In genomic region chr3:71140477-71140876, GRCh38 we compare ENCODE assay signal across 28 cellular contexts.
DNase-seq lines count a peak whose midpoint lies in the region; ATAC-seq, FAIRE-seq and TF ChIP-seq lines count a peak whose summit lies in the region.
"Had no signal": no experiment of that assay in that cellular context is flagged by ENCODE, and none has a peak within 500 bp of the region (broad histone marks: within the 10 kb centered on the region; RNA-seq: fewer than 3 reads in every experiment).

No MANE protein-coding gene starts in this region.

- peaks cover 29% of the 10 kb centered on the region for H3K36me3 Mint-ChIP-seq in activated naive CD4-positive, alpha-beta T cell treated with anti-CD3 and anti-CD28 coated beads, Interleukin-2, amount 50 U/mL, for 24 hours
- H3K36me3 Mint-ChIP-seq in activated naive CD8-positive, alpha-beta T cell treated with anti-CD3 and anti-CD28 coated beads, Interleukin-2, amount 50 U/mL, for 24 hours (ENCODE audit: low read depth): peaks cover 30% of the 10 kb centered on the region
- peaks cover under 1% of the 10 kb centered on the region in 2 donors for H3K36me3 Mint-ChIP-seq in naive B cell
- H3K36me3 Mint-ChIP-seq: natural killer cell treated with Interleukin-12 subunit alpha and Interleukin-12 subunit beta and Interleukin-15 and Interleukin-18, amount 100 ng/mL, for 72 hours had no signal

- TF ChIP-seq CTCF in esophagus squamous epithelium (IDR thresholded peaks at IDR 0.05): no peak

- H3K36me3 ChIP-seq in esophagus squamous epithelium: no peaks in the 10 kb centered on the region
- H3K36me3 ChIP-seq: BE2C, brain microvascular endothelial cell, Peyer's patch, SJCRH30, spleen, tibial nerve had no signal

- intact Hi-C loops in esophagus squamous epithelium (cut with DNase I): no loop called here

- DNase-seq in activated naive CD4-positive, alpha-beta T cell (lab: John Stamatoyannopoulos, UW): no peak
- no peak for DNase-seq in activated naive CD8-positive, alpha-beta T cell treated with anti-CD3 and anti-CD28 coated beads, Interleukin-2, amount 50 U/mL, for 24 hours
- DNase-seq in naive B cell (no peak), NCI-H187 treated with DMSO at 0.1 percent for 48 hours (lab: John Stamatoyannopoulos, UW) (no peak), urothelium cell line (ENCODE audit: low spot score) (no peak), esophagus squamous epithelium (lab: John Stamatoyannopoulos, UW) (no peak)
- no peak for DNase-seq in stimulated activated naive CD4-positive, alpha-beta T cell treated with Interleukin-2 at 50 U/mL for 16 hours (lab: John Stamatoyannopoulos, UW)
- DNase-seq: activated CD4-positive, alpha-beta T cell treated with anti-CD3 and anti-CD28 coated beads for 4 hours; BE2C; brain microvascular endothelial cell; effector CD8-positive, alpha-beta T cell; KBM-7; left cardiac atrium; MM.1S; NCI-H1417 treated with DMSO at 0.1 percent for 48 hours; Peyer's patch; SJCRH30; spleen; stimulated activated CD4-positive, alpha-beta T cell treated with anti-CD3 and anti-CD28 coated beads, Interleukin-2, amount 100 ng/mL, for 48 hours; stimulated activated naive CD4-positive, alpha-beta T cell; T-helper 1 cell had no signal

- H3K27ac ChIP-seq in esophagus squamous epithelium: peak overlapping the region in 2 of 4 donors; percentile 34 to 51
- H3K27ac ChIP-seq: brain microvascular endothelial cell, foreskin keratinocyte, SJCRH30, spleen, tibial nerve had no signal

- no peak overlapping the region for H3K4me3 Mint-ChIP-seq in activated naive CD4-positive, alpha-beta T cell treated with anti-CD3 and anti-CD28 coated beads, Interleukin-2, amount 50 U/mL, for 24 hours
- H3K4me3 Mint-ChIP-seq in activated naive CD8-positive, alpha-beta T cell treated with anti-CD3 and anti-CD28 coated beads, Interleukin-2, amount 50 U/mL, for 24 hours: no peak overlapping the region
- H3K4me3 Mint-ChIP-seq in naive B cell: no peak overlapping the region
- H3K4me3 Mint-ChIP-seq: activated T-helper 17 cell treated with anti-CD3 and anti-CD28 coated beads, Interleukin-2, amount 50 U/mL, for 72 hours; memory B cell; natural killer cell treated with Interleukin-12 subunit alpha and Interleukin-12 subunit beta and Interleukin-15 and Interleukin-18, amount 100 ng/mL, for 72 hours had no signal

- no peak for TF ChIP-seq POLR2A in esophagus squamous epithelium (IDR thresholded peaks at IDR 0.05)

- peak overlapping the region; percentile 91 for H3K27ac Mint-ChIP-seq in activated naive CD4-positive, alpha-beta T cell treated with anti-CD3 and anti-CD28 coated beads, Interleukin-2, amount 50 U/mL, for 24 hours
- peak overlapping the region; percentile 82 for H3K27ac Mint-ChIP-seq in activated naive CD8-positive, alpha-beta T cell treated with anti-CD3 and anti-CD28 coated beads, Interleukin-2, amount 50 U/mL, for 24 hours
- peak overlapping the region; percentile 7 to 90 (median 56) for H3K27ac Mint-ChIP-seq in naive B cell

- no peaks in the 10 kb centered on the region for H3K9me3 ChIP-seq in esophagus squamous epithelium
- H3K9me3 ChIP-seq: BE2C, Peyer's patch, SJCRH30, spleen, tibial nerve had no signal

- no peak overlapping the region for H3K4me3 ChIP-seq in esophagus squamous epithelium
- H3K4me3 ChIP-seq: GM12878, Peyer's patch, SJCRH30, spleen, tibial nerve had no signal

- H3K27me3 ChIP-seq in esophagus squamous epithelium: no peaks in the 10 kb centered on the region
- H3K27me3 ChIP-seq: BE2C, brain microvascular endothelial cell, foreskin keratinocyte, Peyer's patch, SJCRH30, spleen, tibial nerve had no signal

- H3K4me1 Mint-ChIP-seq in activated naive CD4-positive, alpha-beta T cell treated with anti-CD3 and anti-CD28 coated beads, Interleukin-2, amount 50 U/mL, for 24 hours: peaks cover 84% of the 10 kb centered on the region
- H3K4me1 Mint-ChIP-seq in activated naive CD8-positive, alpha-beta T cell treated with anti-CD3 and anti-CD28 coated beads, Interleukin-2, amount 50 U/mL, for 24 hours: peaks cover 69% of the 10 kb centered on the region
- H3K4me1 Mint-ChIP-seq in naive B cell: peaks cover 34 to 49% (median 42%) of the 10 kb centered on the region in 3 donors

- peaks cover 6% of the 10 kb centered on the region for H3K9me3 Mint-ChIP-seq in activated naive CD4-positive, alpha-beta T cell treated with anti-CD3 and anti-CD28 coated beads, Interleukin-2, amount 50 U/mL, for 24 hours
- H3K9me3 Mint-ChIP-seq in activated naive CD8-positive, alpha-beta T cell treated with anti-CD3 and anti-CD28 coated beads, Interleukin-2, amount 50 U/mL, for 24 hours: peaks cover 6% of the 10 kb centered on the region
- H3K9me3 Mint-ChIP-seq in naive B cell: peaks cover 0 to 2% (median 0%) of the 10 kb centered on the region in 7 donors
- H3K9me3 Mint-ChIP-seq: memory B cell had no signal

- H3K4me1 ChIP-seq in esophagus squamous epithelium: peaks cover 0 to 31% (median 3%) of the 10 kb centered on the region in 3 donors
- H3K4me1 ChIP-seq: BE2C, foreskin keratinocyte, SJCRH30 had no signal

- 94 to 100% methylated on average over 3 of the region's 3 CpGs for WGBS in esophagus squamous epithelium, 2 donors

- no peaks in the 10 kb centered on the region for H3K27me3 Mint-ChIP-seq in activated naive CD4-positive, alpha-beta T cell treated with anti-CD3 and anti-CD28 coated beads, Interleukin-2, amount 50 U/mL, for 24 hours
- no peaks in the 10 kb centered on the region for H3K27me3 Mint-ChIP-seq in activated naive CD8-positive, alpha-beta T cell treated with anti-CD3 and anti-CD28 coated beads, Interleukin-2, amount 50 U/mL, for 24 hours
- H3K27me3 Mint-ChIP-seq in naive B cell: no peaks in the 10 kb centered on the region
- H3K27me3 Mint-ChIP-seq: activated T-helper 17 cell treated with anti-CD3 and anti-CD28 coated beads, Interleukin-2, amount 50 U/mL, for 72 hours; memory B cell; natural killer cell treated with Interleukin-12 subunit alpha and Interleukin-12 subunit beta and Interleukin-15 and Interleukin-18, amount 100 ng/mL, for 72 hours had no signal

- ATAC-seq in activated naive CD8-positive, alpha-beta T cell treated with anti-CD3 and anti-CD28 coated beads, Interleukin-2, amount 50 U/mL, for 24 hours: no peak
- no peak for ATAC-seq in naive B cell (ENCODE audit: low read depth in 2 of 2)
- ATAC-seq: activated T-helper 17 cell treated with anti-CD3 and anti-CD28 coated beads, Interleukin-2, amount 50 U/mL, for 72 hours; foreskin keratinocyte; GM12878; left cardiac atrium; natural killer cell treated with Interleukin-12 subunit alpha and Interleukin-12 subunit beta and Interleukin-15 and Interleukin-18, amount 100 ng/mL, for 72 hours had no signal

- FAIRE-seq in urothelium cell line (lab: Jason Lieb, UNC): no peak
- FAIRE-seq: GM12878 had no signal
